17 cellular contexts compared by ENCODE assay signal in the genomic region with DNA sequence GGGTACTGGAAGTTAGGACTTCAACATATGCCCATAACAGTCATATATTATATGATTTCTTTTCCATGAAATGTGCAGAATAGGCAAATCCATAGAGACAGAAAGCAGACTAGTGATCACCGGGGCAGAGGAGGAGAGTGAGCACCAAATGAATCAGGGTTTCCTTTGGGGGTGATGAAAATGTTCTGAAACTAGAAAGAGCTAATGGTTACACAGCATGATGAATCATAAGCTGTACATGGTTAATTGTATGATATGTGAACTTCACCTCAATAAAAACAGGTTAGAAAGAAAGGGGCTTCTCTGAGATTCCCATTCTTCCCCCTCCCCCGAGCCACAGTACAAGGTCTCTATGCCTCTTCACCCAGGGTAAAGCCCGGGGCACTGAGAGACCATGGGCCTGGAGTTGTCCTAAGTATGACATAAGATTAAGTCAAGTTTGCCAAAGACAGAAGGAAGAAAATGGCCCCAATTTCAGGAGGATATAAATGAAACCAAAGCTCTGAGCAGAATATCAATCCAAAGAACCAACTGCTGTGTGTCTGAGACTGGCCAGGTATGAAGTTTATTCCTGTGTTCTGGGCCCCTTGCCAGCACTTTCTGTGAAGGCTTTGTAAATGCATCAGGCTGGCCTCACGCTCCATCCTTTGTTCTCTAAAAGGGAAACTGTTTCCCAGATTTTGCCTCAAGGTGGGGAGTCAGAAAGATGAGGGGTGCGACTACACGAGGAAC.
DNase-seq lines count a peak whose midpoint lies in the region; ATAC-seq and TF ChIP-seq lines count a peak whose summit lies in the region.
"Had no signal": no experiment of that assay in that cellular context is flagged by ENCODE, and none has a peak within 500 bp of the region (broad histone marks: within the 10 kb centered on the region; RNA-seq: fewer than 3 reads in every experiment).

No MANE protein-coding gene starts in this region.

- H3K4me3 ChIP-seq in esophagus muscularis mucosa = no peak overlapping the region
- no peak overlapping the region for H3K4me3 ChIP-seq in OCI-LY7 (ENCODE audit: low read depth, low read length, poor library complexity, severe bottlenecking)
- H3K4me3 ChIP-seq: heart right ventricle, left lung had no signal

- TF ChIP-seq POLR2A in esophagus muscularis mucosa (IDR thresholded peaks at IDR 0.05; ENCODE audit: low read depth) = no peak

- no peaks in the 10 kb centered on the region for H3K9me3 ChIP-seq in esophagus muscularis mucosa
- H3K9me3 ChIP-seq in OCI-LY7 (ENCODE audit: low read length) = no peaks in the 10 kb centered on the region
- H3K9me3 ChIP-seq: heart right ventricle, left lung had no signal

- peak; percentile 29 for DNase-seq in stimulated activated CD4-positive, alpha-beta T cell treated with anti-CD3 and anti-CD28 coated beads, Interleukin-15, amount 100 ng/mL, for 24 hours
- no peak for DNase-seq in stimulated activated CD4-positive, alpha-beta T cell treated with anti-CD3 and anti-CD28 coated beads, Interleukin-2, amount 100 ng/mL, for 48 hours
- DNase-seq in NCI-H345 (lab: John Stamatoyannopoulos, UW) (peak; percentile 73), esophagus muscularis mucosa (ENCODE audit: extremely low spot score) (peak; percentile 66), OCI-LY7 (ENCODE audit: low spot score) (no peak), glomerular visceral epithelial cell (ENCODE audit: extremely low spot score) (no peak)
- DNase-seq: activated gamma-delta T cell; CD4-positive, CD25-positive, alpha-beta regulatory T cell; central memory CD4-positive, alpha-beta T cell; heart right ventricle; left lung; naive B cell; stimulated activated CD4-positive, alpha-beta T cell treated with anti-CD3 and anti-CD28 coated beads, Interleukin-4, amount 100 ng/mL, for 4 hours; stimulated activated naive B cell treated with anti-CD40 and anti-IgM and Interleukin-4, amounts not matched to agents 10 μg/mL and 1 μg/mL and 100 μg/mL, for 72 hours; T-cell had no signal

- intact Hi-C loops in esophagus muscularis mucosa (cut with DNase I) (no loop called here), OCI-LY7 (cut with micrococcal nuclease; ENCODE audit: unreplicated experiment) (no loop called here)

- H4K20me1 ChIP-seq in OCI-LY7 (ENCODE audit: insufficient read depth, low read length) = no peaks in the 10 kb centered on the region

- H3K4me1 ChIP-seq in esophagus muscularis mucosa (no peaks in the 10 kb centered on the region), OCI-LY7 (ENCODE audit: insufficient read depth, low read length, poor library complexity, severe bottlenecking) (no peaks in the 10 kb centered on the region)
- H3K4me1 ChIP-seq: heart right ventricle, left lung had no signal

- no peaks in the 10 kb centered on the region for H3K79me2 ChIP-seq in OCI-LY7 (ENCODE audit: insufficient read depth, low read depth, low read length)

- H3K36me3 ChIP-seq in esophagus muscularis mucosa = no peaks in the 10 kb centered on the region
- no peaks in the 10 kb centered on the region for H3K36me3 ChIP-seq in OCI-LY7 (ENCODE audit: insufficient read depth, low read length)
- H3K36me3 ChIP-seq: heart right ventricle, left lung had no signal

- no peak for TF ChIP-seq CTCF in esophagus muscularis mucosa (IDR thresholded peaks at IDR 0.05)
- no peak for TF ChIP-seq CTCF in OCI-LY7 (conservative IDR thresholded peaks at IDR 0.05; ENCODE audit: low read length)

- no peaks in the 10 kb centered on the region for H3K9me2 ChIP-seq in OCI-LY7 (ENCODE audit: insufficient read depth, low read length)

- H2AFZ ChIP-seq in OCI-LY7 (ENCODE audit: low read length) = no peak overlapping the region

- H3K4me2 ChIP-seq in OCI-LY7 (ENCODE audit: low read length) = no peak overlapping the region

- no peak for ATAC-seq in GM21423 (IDR thresholded peaks at IDR 0.05; ENCODE audit: unreplicated experiment)
- ATAC-seq: heart right ventricle; left lung; stimulated activated naive B cell treated with anti-CD40 and anti-IgM and Interleukin-4, amounts not matched to agents 10 μg/mL and 1 μg/mL and 100 μg/mL, for 72 hours; T-cell had no signal

- no TSS peak for BruUV-seq in OCI-LY7 (replicated peaks; lab: Mats Ljungman, UMichigan)

- 69% methylated on average over 4 of the region's 6 CpGs for WGBS in esophagus muscularis mucosa

- H3K27ac ChIP-seq in esophagus muscularis mucosa (replicated peaks in 1 of 4) = no peak overlapping the region
- no peak overlapping the region for H3K27ac ChIP-seq in OCI-LY7 (ENCODE audit: low read depth, low read length, poor library complexity, severe bottlenecking)
- H3K27ac ChIP-seq: heart right ventricle, HL-60, left lung had no signal

- H3K27me3 ChIP-seq in esophagus muscularis mucosa = no peaks in the 10 kb centered on the region
- H3K27me3 ChIP-seq: left lung had no signal

- CTCF ChIA-PET in OCI-LY7 (lab: Charles Lee; ENCODE audit: unreplicated experiment) = no interaction called here

- POLR2A ChIA-PET in OCI-LY7 (lab: Charles Lee) = no interaction called here

- TF ChIP-seq EP300 in esophagus muscularis mucosa (IDR thresholded peaks at IDR 0.05) = no peak

Comparison
In these comparisons a context has a peak if more than half of its experiments do, and no peak if none do; other contexts are left out.
1. DNase-seq: peak in stimulated activated CD4-positive, alpha-beta T cell treated with anti-CD3 and anti-CD28 coated beads, Interleukin-15, amount 100 ng/mL, for 24 hours (single experiment), NCI-H345 (single experiment) and esophagus muscularis mucosa (single experiment); none in stimulated activated CD4-positive, alpha-beta T cell treated with anti-CD3 and anti-CD28 coated beads, Interleukin-2, amount 100 ng/mL, for 48 hours (0 of 2), OCI-LY7 (single experiment) and glomerular visceral epithelial cell (single experiment).